ENCODE assay signal across 2 cellular contexts in the genomic region with DNA sequence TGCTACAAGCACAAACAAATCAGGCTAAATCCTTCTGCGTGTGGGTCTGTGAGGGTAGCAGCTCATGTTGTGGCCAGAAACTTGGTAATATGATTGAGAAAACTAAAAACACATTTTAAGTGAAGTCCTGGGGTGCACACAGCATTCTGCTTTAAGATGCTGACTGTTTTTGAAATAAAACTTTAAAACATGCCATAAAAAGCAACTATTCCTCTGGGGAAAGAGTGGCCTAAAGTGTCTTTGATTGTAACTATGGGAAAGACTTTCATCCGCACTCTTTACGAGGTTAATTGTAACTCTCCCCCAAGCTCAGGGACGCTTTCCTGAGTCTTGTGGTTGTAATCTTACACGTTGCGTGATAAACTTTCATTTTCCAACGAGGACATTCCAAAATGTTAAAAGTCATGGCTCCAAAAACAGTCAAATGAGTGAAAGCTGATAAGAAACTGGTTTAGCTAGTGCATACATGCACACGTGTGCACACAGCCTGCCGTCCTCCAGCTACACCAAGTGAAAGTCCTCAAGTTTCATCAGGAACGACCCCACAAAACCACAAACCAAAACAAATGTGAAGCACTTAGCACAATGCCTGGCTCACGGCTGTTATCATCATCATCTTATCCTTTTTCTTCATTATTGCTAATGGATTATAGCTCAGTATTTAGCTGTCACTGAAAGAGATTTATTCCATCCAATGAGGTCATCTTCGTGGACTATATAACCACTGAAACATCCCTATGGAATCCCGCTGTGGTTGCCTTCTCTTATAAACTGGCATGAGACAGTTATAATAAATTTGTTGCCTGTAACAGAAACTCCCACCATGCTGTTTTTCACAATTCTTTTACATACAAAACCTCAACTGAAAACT.
TF ChIP-seq lines count a peak whose summit lies in the region.

No MANE protein-coding gene starts in this region.

TF ChIP-seq in GM23338, 12 proteins besides CTCF, POLR2A, EP300 and RAD21 (continued from another document):
- TF ChIP-seq REST (IDR thresholded peaks at IDR 0.05; ENCODE audit: unreplicated experiment) (no peak), ETS1 (IDR thresholded peaks at IDR 0.05) (no peak), EZH2 (IDR thresholded peaks at IDR 0.05; ENCODE audit: low read depth, unreplicated experiment) (no peak), EZH2phosphoT487 (IDR thresholded peaks at IDR 0.05; ENCODE audit: unreplicated experiment) (no peak), ZNF462 (CRISPR knock-in tag; IDR thresholded peaks at IDR 0.05) (no peak), JUNB (IDR thresholded peaks at IDR 0.05; ENCODE audit: unreplicated experiment) (no peak)

TF ChIP-seq in HepG2, 621 proteins besides CTCF, POLR2A, EP300 and RAD21 (continued from another document):
- TF ChIP-seq BRCA1 (CRISPR knock-in tag; IDR thresholded peaks at IDR 0.05) (no peak), BCLAF1 (IDR thresholded peaks at IDR 0.05) (no peak)
